Comparison of ENCODE assay signal across 9 cellular contexts in genomic region chr16:11329080-11329491, GRCh38. TPM values are rescaled to one million over a fixed set of nuclear protein-coding genes. Genes with fewer than 3 reads are reported as not detected.
DNase-seq lines count a peak whose midpoint lies in the region; ATAC-seq and TF ChIP-seq lines count a peak whose summit lies in the region.
"Had no signal": no experiment of that assay in that cellular context is flagged by ENCODE, and none has a peak within 500 bp of the region (broad histone marks: within the 10 kb centered on the region; RNA-seq: fewer than 3 reads in every experiment).

No MANE protein-coding gene starts in this region.

- peak overlapping the region; percentile 78 for H3K27ac ChIP-seq in DOHH2 (ENCODE audit: low read depth, low read length)

- no peaks in the 10 kb centered on the region for H3K36me3 ChIP-seq in DOHH2 (ENCODE audit: control insufficient read depth, low read length)

- H3F3A ChIP-seq in DOHH2 (ENCODE audit: control insufficient read depth, insufficient read depth), result peaks cover 14% of the 10 kb centered on the region

- ATAC-seq in activated CD8-positive, alpha-beta T cell treated with anti-CD3 and anti-CD28 coated beads for 36 hours, result peak; percentile 45

- DNase-seq in HFF-Myc (ENCODE audit: extremely low read depth, low read depth) (no peak), myocyte (ENCODE audit: low read depth) (peak; percentile 29), middle frontal gyrus (ENCODE audit: extremely low spot score, low spot score) (no peak), SW480 (ENCODE audit: low spot score) (no peak), NCI-H524 (lab: John Stamatoyannopoulos, UW) (no peak), HT-29 (ENCODE audit: low spot score) (no peak)
- DNase-seq in activated CD8-positive, alpha-beta T cell treated with anti-CD3 and anti-CD28 coated beads for 36 hours, result no peak

- no peaks in the 10 kb centered on the region for H3K9me2 ChIP-seq in DOHH2 (replicated peaks; ENCODE audit: control insufficient read depth, low read length)

- intact Hi-C loops in activated CD8-positive, alpha-beta T cell treated with anti-CD3 and anti-CD28 coated beads for 36 hours (cut with micrococcal nuclease), result no loop called here

- H3K4me2 ChIP-seq in DOHH2 (ENCODE audit: low read length), result peak overlapping the region; percentile 72

- no peak for TF ChIP-seq CTCF in DOHH2 (IDR thresholded peaks at IDR 0.05; ENCODE audit: low read depth, low read length, poor library complexity, severe bottlenecking)
- TF ChIP-seq CTCF in HFF-Myc (IDR thresholded peaks at IDR 0.05; ENCODE audit: low read depth, low read length, missing control alignments), result no peak
- TF ChIP-seq CTCF in activated CD8-positive, alpha-beta T cell treated with anti-CD3 and anti-CD28 coated beads for 36 hours (IDR thresholded peaks at IDR 0.05), result no peak

- peak overlapping the region; percentile 47 for H3K27ac Mint-ChIP-seq in activated CD8-positive, alpha-beta T cell treated with anti-CD3 and anti-CD28 coated beads for 36 hours

- no peaks in the 10 kb centered on the region for H3K79me2 ChIP-seq in DOHH2 (ENCODE audit: control insufficient read depth, low read length)

- H3K27me3 ChIP-seq in DOHH2 (ENCODE audit: control insufficient read depth, low read length), result peaks cover 51% of the 10 kb centered on the region

- H3K36me3 Mint-ChIP-seq in activated CD8-positive, alpha-beta T cell treated with anti-CD3 and anti-CD28 coated beads for 36 hours (ENCODE audit: low read depth), result no peaks in the 10 kb centered on the region

- no peaks in the 10 kb centered on the region for H3K27me3 Mint-ChIP-seq in activated CD8-positive, alpha-beta T cell treated with anti-CD3 and anti-CD28 coated beads for 36 hours

- CTCF ChIA-PET in activated CD8-positive, alpha-beta T cell treated with anti-CD3 and anti-CD28 coated beads for 36 hours (lab: Charles Lee), result interaction anchor here (0.9 to 1.5 kb wide), 2 partner anchors 43 to 365 kb away, joined by 3 to 8 read pairs; no protein-coding TSS in a partner anchor

- H3K9me3 Mint-ChIP-seq in activated CD8-positive, alpha-beta T cell treated with anti-CD3 and anti-CD28 coated beads for 36 hours, result peaks cover 2% of the 10 kb centered on the region

- H3K4me1 Mint-ChIP-seq in activated CD8-positive, alpha-beta T cell treated with anti-CD3 and anti-CD28 coated beads for 36 hours (ENCODE audit: low read depth), result peaks cover 51% of the 10 kb centered on the region

- peak overlapping the region; percentile 60 for H3K4me3 ChIP-seq in DOHH2 (ENCODE audit: low read length)
- H3K4me3 ChIP-seq in HFF-Myc (replicated peaks; ENCODE audit: low read depth, low read length), result peak overlapping the region; percentile 25

- peak overlapping the region; percentile 44 for H3K4me3 Mint-ChIP-seq in activated CD8-positive, alpha-beta T cell treated with anti-CD3 and anti-CD28 coated beads for 36 hours

- H3K9me3 ChIP-seq in DOHH2 (ENCODE audit: control insufficient read depth, insufficient read depth, low read length), result peaks cover 6% of the 10 kb centered on the region

- H4K20me1 ChIP-seq in DOHH2 (ENCODE audit: control insufficient read depth, insufficient read depth, low read depth, low read length), result no peaks in the 10 kb centered on the region

- POLR2A ChIA-PET in activated CD8-positive, alpha-beta T cell treated with anti-CD3 and anti-CD28 coated beads for 36 hours (lab: Charles Lee), result interaction anchor here (1.2 kb wide), 1 partner anchor 9 kb away, joined by 3 read pairs; no protein-coding TSS in a partner anchor

- H3K4me1 ChIP-seq in DOHH2 (ENCODE audit: control insufficient read depth, low read length), result peaks cover 69% of the 10 kb centered on the region

RNA-seq across cellular contexts. Expression of gene RMI2, which starts 16.2 kb away (rescaled TPM):
- total RNA-seq in activated CD8-positive, alpha-beta T cell treated with anti-CD3 and anti-CD28 coated beads for 36 hours, result 10 to 100 TPM; 53.1 to 57.7 TPM
- 1.4 and 1.7 TPM in 2 replicates for total RNA-seq in myocyte
- 1.4 TPM for polyA plus RNA-seq in myocyte (2012)
- total RNA-seq in HT-29 (2014; rRNA removed; shearing (Covaris generic)), result 15.8 and 20.9 TPM in 2 replicates

RNA-seq across cellular contexts. Expression of gene PRM1, which starts 48.0 kb away (rescaled TPM):
- not detected for total RNA-seq in activated CD8-positive, alpha-beta T cell treated with anti-CD3 and anti-CD28 coated beads for 36 hours
- total RNA-seq in myocyte, result not detected in 2 replicates
- polyA plus RNA-seq in myocyte (2012), result not detected
- total RNA-seq in HT-29 (2014; rRNA removed; shearing (Covaris generic)), result not detected in 2 replicates
- total RNA-seq: dermis microvascular lymphatic vessel endothelial cell had no signal

RNA-seq across cellular contexts. Expression of gene PRM2, which starts 52.8 kb away (rescaled TPM):
- not detected for total RNA-seq in activated CD8-positive, alpha-beta T cell treated with anti-CD3 and anti-CD28 coated beads for 36 hours
- not detected in 2 replicates for total RNA-seq in myocyte
- not detected for polyA plus RNA-seq in myocyte (2012)
- not detected in 2 replicates for total RNA-seq in HT-29 (2014; rRNA removed; shearing (Covaris generic))
- total RNA-seq: dermis microvascular lymphatic vessel endothelial cell had no signal

RNA-seq across cellular contexts. Expression of gene PRM3, which starts 55.7 kb away (rescaled TPM):
- not detected for total RNA-seq in activated CD8-positive, alpha-beta T cell treated with anti-CD3 and anti-CD28 coated beads for 36 hours
- not detected in 2 replicates for total RNA-seq in myocyte
- polyA plus RNA-seq in myocyte (2012), result not detected
- not detected in 2 replicates for total RNA-seq in HT-29 (2014; rRNA removed; shearing (Covaris generic))
- total RNA-seq: dermis microvascular lymphatic vessel endothelial cell had no signal

RNA-seq across cellular contexts. Expression of gene TNP2, which starts 60.0 kb away (rescaled TPM):
- total RNA-seq in activated CD8-positive, alpha-beta T cell treated with anti-CD3 and anti-CD28 coated beads for 36 hours, result not detected
- not detected in 2 replicates for total RNA-seq in myocyte
- polyA plus RNA-seq in myocyte (2012), result not detected
- total RNA-seq in HT-29 (2014; rRNA removed; shearing (Covaris generic)), result not detected in 2 replicates
- total RNA-seq: dermis microvascular lymphatic vessel endothelial cell had no signal
